9 cellular contexts compared by ENCODE assay signal in genomic region chr11:34585870-34586654, GRCh38. TPM values are rescaled to one million over a fixed set of nuclear protein-coding genes. Genes with fewer than 3 reads are reported as not detected.
DNase-seq lines count a peak whose midpoint lies in the region; ATAC-seq, FAIRE-seq and TF ChIP-seq lines count a peak whose summit lies in the region.
"Had no signal": no experiment of that assay in that cellular context is flagged by ENCODE, and none has a peak within 500 bp of the region (broad histone marks: within the 10 kb centered on the region; RNA-seq: fewer than 3 reads in every experiment).

No MANE protein-coding gene starts in this region.

- peak; percentile 21 for DNase-seq in GM12864 (ENCODE audit: low read depth)
- DNase-seq in NCI-H2171 (lab: John Stamatoyannopoulos, UW): peak; percentile 7
- DNase-seq in astrocyte of the hippocampus (ENCODE audit: low read depth, low spot score): peak; percentile 84
- DNase-seq in right cardiac atrium: no peak
- peak; percentile 43 for DNase-seq in smooth muscle cell of the brain vasculature (ENCODE audit: low read depth, low spot score)
- no peak for DNase-seq in activated naive CD4-positive, alpha-beta T cell treated with anti-CD3 and anti-CD28 coated beads, Interleukin-2, amount 10 ng/mL, durations not matched to agents 7 days and 5 days

- no peak overlapping the region for H3K4me3 Mint-ChIP-seq in activated naive CD4-positive, alpha-beta T cell treated with anti-CD3 and anti-CD28 coated beads, Interleukin-2, amount 10 ng/mL, durations not matched to agents 7 days and 5 days

- WGBS in right cardiac atrium: 5% methylated on average over 7 of the region's 7 CpGs

- intact Hi-C loops in right cardiac atrium (cut with DNase I): loop anchor here (5.0 to 10.0 kb wide), 4 partner anchors 301 to 819 kb away; no protein-coding TSS in a partner anchor

- no peak overlapping the region for H3K27ac ChIP-seq in right cardiac atrium (ENCODE audit: low read length)

- FAIRE-seq in A204.1 (lab: Jason Lieb, UNC): peak; percentile 77

- H3K4me3 ChIP-seq in GM12864 (ENCODE audit: low read depth, low read length): no peak overlapping the region
- H3K4me3 ChIP-seq in right cardiac atrium (ENCODE audit: low read length): no peak overlapping the region
- H3K4me3 ChIP-seq: HAP-1 had no signal

- CTCF ChIA-PET in activated naive CD4-positive, alpha-beta T cell treated with anti-CD3 and anti-CD28 coated beads, Interleukin-2, amount 10 ng/mL, durations not matched to agents 7 days and 5 days (lab: Charles Lee): interaction anchor here (0.5 to 3.9 kb wide), 20 partner anchors 20 to 902 kb away, joined by 3 to 31 read pairs (median 3); partner anchors contain the start of gene ELF5

- TF ChIP-seq CTCF in GM12864 (IDR thresholded peaks at IDR 0.05; ENCODE audit: low read depth, low read length, missing control alignments): peak; percentile 49

- no peaks in the 10 kb centered on the region for H3K27me3 ChIP-seq in right cardiac atrium (ENCODE audit: control insufficient read depth, insufficient read depth)

- H3K9me3 Mint-ChIP-seq in activated naive CD4-positive, alpha-beta T cell treated with anti-CD3 and anti-CD28 coated beads, Interleukin-2, amount 10 ng/mL, durations not matched to agents 7 days and 5 days: no peaks in the 10 kb centered on the region

- peaks cover 14% of the 10 kb centered on the region for H3K27me3 Mint-ChIP-seq in activated naive CD4-positive, alpha-beta T cell treated with anti-CD3 and anti-CD28 coated beads, Interleukin-2, amount 10 ng/mL, durations not matched to agents 7 days and 5 days

- H3K4me1 Mint-ChIP-seq in activated naive CD4-positive, alpha-beta T cell treated with anti-CD3 and anti-CD28 coated beads, Interleukin-2, amount 10 ng/mL, durations not matched to agents 7 days and 5 days: no peaks in the 10 kb centered on the region

- no peaks in the 10 kb centered on the region for H3K9me3 ChIP-seq in right cardiac atrium (ENCODE audit: control insufficient read depth, low read length)
- H3K9me3 ChIP-seq: HAP-1 had no signal

- H3K4me1 ChIP-seq in right cardiac atrium (ENCODE audit: control insufficient read depth, insufficient read depth, low read length): no peaks in the 10 kb centered on the region

- ATAC-seq in HG02763 (IDR thresholded peaks at IDR 0.05; ENCODE audit: unreplicated experiment) (peak; percentile 74), right cardiac atrium (peak; percentile 36 to 53)

- H3K36me3 Mint-ChIP-seq in activated naive CD4-positive, alpha-beta T cell treated with anti-CD3 and anti-CD28 coated beads, Interleukin-2, amount 10 ng/mL, durations not matched to agents 7 days and 5 days: no peaks in the 10 kb centered on the region

- no peak overlapping the region for H3K27ac Mint-ChIP-seq in activated naive CD4-positive, alpha-beta T cell treated with anti-CD3 and anti-CD28 coated beads, Interleukin-2, amount 10 ng/mL, durations not matched to agents 7 days and 5 days

RNA-seq across cellular contexts. Expression of gene EHF, which starts 34.8 kb away (rescaled TPM):
- under 1 TPM; 0.17 to 0.47 (median 0.27) TPM for total RNA-seq in right cardiac atrium
- polyA plus RNA-seq in right cardiac atrium: 0.14 TPM

Comparison
In these comparisons a context has a peak if more than half of its experiments do, and no peak if none do; other contexts are left out.
1. DNase-seq: peak in GM12864 (single experiment), NCI-H2171 (single experiment), astrocyte of the hippocampus (single experiment) and smooth muscle cell of the brain vasculature (single experiment); none in right cardiac atrium (0 of 3) and activated naive CD4-positive, alpha-beta T cell treated with anti-CD3 and anti-CD28 coated beads, Interleukin-2, amount 10 ng/mL, durations not matched to agents 7 days and 5 days (single experiment).